In the genomic region with DNA sequence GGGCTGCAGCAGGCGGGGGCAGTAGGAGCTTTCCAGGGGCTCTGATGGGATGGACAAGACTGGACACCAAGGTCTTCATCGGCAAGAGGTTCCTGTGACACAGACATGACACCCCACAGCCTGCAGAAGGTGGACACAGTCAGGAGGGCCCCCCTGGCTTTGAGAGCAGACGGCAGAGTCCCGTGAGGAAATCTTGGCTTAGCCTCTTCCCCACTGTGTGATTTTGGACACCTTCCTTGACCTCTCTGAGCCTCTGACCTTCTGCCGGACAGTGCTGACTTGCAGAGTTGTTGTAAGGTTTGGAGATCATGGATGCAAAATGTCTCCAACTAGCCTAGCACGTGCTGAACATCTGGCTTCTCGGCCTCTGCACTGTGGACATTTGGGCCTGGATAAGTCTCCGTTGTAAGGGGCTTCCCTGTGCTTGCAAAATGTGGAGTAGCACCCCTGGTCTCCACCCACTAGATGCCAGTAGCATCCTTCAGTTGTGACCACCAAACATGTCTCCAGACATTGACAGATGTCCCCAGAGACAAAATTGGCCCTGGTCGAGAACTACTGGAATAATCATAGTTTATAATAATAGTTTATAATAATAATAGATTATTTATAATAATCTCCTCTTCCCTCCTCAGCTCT, we compare ENCODE assay signal across 1 cellular context.
TF ChIP-seq lines count a peak whose summit lies in the region.

No MANE protein-coding gene starts in this region.

TF ChIP-seq in liver, 16 proteins besides CTCF, POLR2A, EP300 and RAD21 (continued from another document):
- TF ChIP-seq, protein P1, sequence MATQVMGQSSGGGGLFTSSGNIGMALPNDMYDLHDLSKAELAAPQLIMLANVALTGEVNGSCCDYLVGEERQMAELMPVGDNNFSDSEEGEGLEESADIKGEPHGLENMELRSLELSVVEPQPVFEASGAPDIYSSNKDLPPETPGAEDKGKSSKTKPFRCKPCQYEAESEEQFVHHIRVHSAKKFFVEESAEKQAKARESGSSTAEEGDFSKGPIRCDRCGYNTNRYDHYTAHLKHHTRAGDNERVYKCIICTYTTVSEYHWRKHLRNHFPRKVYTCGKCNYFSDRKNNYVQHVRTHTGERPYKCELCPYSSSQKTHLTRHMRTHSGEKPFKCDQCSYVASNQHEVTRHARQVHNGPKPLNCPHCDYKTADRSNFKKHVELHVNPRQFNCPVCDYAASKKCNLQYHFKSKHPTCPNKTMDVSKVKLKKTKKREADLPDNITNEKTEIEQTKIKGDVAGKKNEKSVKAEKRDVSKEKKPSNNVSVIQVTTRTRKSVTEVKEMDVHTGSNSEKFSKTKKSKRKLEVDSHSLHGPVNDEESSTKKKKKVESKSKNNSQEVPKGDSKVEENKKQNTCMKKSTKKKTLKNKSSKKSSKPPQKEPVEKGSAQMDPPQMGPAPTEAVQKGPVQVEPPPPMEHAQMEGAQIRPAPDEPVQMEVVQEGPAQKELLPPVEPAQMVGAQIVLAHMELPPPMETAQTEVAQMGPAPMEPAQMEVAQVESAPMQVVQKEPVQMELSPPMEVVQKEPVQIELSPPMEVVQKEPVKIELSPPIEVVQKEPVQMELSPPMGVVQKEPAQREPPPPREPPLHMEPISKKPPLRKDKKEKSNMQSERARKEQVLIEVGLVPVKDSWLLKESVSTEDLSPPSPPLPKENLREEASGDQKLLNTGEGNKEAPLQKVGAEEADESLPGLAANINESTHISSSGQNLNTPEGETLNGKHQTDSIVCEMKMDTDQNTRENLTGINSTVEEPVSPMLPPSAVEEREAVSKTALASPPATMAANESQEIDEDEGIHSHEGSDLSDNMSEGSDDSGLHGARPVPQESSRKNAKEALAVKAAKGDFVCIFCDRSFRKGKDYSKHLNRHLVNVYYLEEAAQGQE (IDR thresholded peaks at IDR 0.05): no peak
- TF ChIP-seq YY1 (IDR thresholded peaks at IDR 0.05) (no peak), HNF4A (conservative IDR thresholded peaks at IDR 0.05) (no peak), FOXA2 (IDR thresholded peaks at IDR 0.05) (no peak), TAF1 (conservative IDR thresholded peaks at IDR 0.05) (no peak), RXRA (IDR thresholded peaks at IDR 0.05) (no peak), EGR1 (IDR thresholded peaks at IDR 0.05; ENCODE audit: low read depth in 2 of 2) (no peak)
- TF ChIP-seq, protein P2, sequence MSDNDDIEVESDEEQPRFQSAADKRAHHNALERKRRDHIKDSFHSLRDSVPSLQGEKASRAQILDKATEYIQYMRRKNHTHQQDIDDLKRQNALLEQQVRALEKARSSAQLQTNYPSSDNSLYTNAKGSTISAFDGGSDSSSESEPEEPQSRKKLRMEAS (IDR thresholded peaks at IDR 0.05): no peak
